ENCODE assay signal across 1 cellular context in genomic region chr11:12290477-12290922, GRCh38.
A peak's percentile ranks its signal among the peaks of the same experiment; 100 is the strongest.
TF ChIP-seq lines count a peak whose summit lies in the region.

No MANE protein-coding gene starts in this region.

TF ChIP-seq in K562, 482 proteins besides CTCF, POLR2A, EP300 and RAD21 (continued from another document):
- TF ChIP-seq, protein P1, sequence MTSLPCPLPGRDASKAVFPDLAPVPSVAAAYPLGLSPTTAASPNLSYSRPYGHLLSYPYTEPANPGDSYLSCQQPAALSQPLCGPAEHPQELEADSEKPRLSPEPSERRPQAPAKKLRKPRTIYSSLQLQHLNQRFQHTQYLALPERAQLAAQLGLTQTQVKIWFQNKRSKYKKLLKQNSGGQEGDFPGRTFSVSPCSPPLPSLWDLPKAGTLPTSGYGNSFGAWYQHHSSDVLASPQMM (CRISPR knock-in tag; IDR thresholded peaks at IDR 0.05): no peak
- TF ChIP-seq, protein P2, sequence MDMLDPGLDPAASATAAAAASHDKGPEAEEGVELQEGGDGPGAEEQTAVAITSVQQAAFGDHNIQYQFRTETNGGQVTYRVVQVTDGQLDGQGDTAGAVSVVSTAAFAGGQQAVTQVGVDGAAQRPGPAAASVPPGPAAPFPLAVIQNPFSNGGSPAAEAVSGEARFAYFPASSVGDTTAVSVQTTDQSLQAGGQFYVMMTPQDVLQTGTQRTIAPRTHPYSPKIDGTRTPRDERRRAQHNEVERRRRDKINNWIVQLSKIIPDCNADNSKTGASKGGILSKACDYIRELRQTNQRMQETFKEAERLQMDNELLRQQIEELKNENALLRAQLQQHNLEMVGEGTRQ (CRISPR knock-in tag; IDR thresholded peaks at IDR 0.05): no peak
- TF ChIP-seq, protein P3, sequence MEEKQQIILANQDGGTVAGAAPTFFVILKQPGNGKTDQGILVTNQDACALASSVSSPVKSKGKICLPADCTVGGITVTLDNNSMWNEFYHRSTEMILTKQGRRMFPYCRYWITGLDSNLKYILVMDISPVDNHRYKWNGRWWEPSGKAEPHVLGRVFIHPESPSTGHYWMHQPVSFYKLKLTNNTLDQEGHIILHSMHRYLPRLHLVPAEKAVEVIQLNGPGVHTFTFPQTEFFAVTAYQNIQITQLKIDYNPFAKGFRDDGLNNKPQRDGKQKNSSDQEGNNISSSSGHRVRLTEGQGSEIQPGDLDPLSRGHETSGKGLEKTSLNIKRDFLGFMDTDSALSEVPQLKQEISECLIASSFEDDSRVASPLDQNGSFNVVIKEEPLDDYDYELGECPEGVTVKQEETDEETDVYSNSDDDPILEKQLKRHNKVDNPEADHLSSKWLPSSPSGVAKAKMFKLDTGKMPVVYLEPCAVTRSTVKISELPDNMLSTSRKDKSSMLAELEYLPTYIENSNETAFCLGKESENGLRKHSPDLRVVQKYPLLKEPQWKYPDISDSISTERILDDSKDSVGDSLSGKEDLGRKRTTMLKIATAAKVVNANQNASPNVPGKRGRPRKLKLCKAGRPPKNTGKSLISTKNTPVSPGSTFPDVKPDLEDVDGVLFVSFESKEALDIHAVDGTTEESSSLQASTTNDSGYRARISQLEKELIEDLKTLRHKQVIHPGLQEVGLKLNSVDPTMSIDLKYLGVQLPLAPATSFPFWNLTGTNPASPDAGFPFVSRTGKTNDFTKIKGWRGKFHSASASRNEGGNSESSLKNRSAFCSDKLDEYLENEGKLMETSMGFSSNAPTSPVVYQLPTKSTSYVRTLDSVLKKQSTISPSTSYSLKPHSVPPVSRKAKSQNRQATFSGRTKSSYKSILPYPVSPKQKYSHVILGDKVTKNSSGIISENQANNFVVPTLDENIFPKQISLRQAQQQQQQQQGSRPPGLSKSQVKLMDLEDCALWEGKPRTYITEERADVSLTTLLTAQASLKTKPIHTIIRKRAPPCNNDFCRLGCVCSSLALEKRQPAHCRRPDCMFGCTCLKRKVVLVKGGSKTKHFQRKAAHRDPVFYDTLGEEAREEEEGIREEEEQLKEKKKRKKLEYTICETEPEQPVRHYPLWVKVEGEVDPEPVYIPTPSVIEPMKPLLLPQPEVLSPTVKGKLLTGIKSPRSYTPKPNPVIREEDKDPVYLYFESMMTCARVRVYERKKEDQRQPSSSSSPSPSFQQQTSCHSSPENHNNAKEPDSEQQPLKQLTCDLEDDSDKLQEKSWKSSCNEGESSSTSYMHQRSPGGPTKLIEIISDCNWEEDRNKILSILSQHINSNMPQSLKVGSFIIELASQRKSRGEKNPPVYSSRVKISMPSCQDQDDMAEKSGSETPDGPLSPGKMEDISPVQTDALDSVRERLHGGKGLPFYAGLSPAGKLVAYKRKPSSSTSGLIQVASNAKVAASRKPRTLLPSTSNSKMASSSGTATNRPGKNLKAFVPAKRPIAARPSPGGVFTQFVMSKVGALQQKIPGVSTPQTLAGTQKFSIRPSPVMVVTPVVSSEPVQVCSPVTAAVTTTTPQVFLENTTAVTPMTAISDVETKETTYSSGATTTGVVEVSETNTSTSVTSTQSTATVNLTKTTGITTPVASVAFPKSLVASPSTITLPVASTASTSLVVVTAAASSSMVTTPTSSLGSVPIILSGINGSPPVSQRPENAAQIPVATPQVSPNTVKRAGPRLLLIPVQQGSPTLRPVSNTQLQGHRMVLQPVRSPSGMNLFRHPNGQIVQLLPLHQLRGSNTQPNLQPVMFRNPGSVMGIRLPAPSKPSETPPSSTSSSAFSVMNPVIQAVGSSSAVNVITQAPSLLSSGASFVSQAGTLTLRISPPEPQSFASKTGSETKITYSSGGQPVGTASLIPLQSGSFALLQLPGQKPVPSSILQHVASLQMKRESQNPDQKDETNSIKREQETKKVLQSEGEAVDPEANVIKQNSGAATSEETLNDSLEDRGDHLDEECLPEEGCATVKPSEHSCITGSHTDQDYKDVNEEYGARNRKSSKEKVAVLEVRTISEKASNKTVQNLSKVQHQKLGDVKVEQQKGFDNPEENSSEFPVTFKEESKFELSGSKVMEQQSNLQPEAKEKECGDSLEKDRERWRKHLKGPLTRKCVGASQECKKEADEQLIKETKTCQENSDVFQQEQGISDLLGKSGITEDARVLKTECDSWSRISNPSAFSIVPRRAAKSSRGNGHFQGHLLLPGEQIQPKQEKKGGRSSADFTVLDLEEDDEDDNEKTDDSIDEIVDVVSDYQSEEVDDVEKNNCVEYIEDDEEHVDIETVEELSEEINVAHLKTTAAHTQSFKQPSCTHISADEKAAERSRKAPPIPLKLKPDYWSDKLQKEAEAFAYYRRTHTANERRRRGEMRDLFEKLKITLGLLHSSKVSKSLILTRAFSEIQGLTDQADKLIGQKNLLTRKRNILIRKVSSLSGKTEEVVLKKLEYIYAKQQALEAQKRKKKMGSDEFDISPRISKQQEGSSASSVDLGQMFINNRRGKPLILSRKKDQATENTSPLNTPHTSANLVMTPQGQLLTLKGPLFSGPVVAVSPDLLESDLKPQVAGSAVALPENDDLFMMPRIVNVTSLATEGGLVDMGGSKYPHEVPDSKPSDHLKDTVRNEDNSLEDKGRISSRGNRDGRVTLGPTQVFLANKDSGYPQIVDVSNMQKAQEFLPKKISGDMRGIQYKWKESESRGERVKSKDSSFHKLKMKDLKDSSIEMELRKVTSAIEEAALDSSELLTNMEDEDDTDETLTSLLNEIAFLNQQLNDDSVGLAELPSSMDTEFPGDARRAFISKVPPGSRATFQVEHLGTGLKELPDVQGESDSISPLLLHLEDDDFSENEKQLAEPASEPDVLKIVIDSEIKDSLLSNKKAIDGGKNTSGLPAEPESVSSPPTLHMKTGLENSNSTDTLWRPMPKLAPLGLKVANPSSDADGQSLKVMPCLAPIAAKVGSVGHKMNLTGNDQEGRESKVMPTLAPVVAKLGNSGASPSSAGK (IDR thresholded peaks at IDR 0.05): peak; percentile 52; the same call in 1 of the 2 replicates
- TF ChIP-seq NCOA2 (IDR thresholded peaks at IDR 0.05; ENCODE audit: partially characterized antibody in 2 of 2) (no peak), SRF (CRISPR knock-in tag; IDR thresholded peaks at IDR 0.05) (peak in 1 of 2 experiments; percentile 93; a peak in 2 of 4 replicates), E2F4 (CRISPR knock-in tag; IDR thresholded peaks at IDR 0.05; ENCODE audit: low read depth) (no peak), KLF1 (tag; IDR thresholded peaks at IDR 0.05) (no peak), ZNF507 (tag; conservative IDR thresholded peaks at IDR 0.05) (no peak), BCLAF1 (IDR thresholded peaks at IDR 0.05; ENCODE audit: borderline replicate concordance in 1 of 2, control insufficient read depth in 1 of 2, low read depth in 2 of 2, low read length in 1 of 2) (no peak), PHF8 (IDR thresholded peaks at IDR 0.05; ENCODE audit: borderline replicate concordance, low read length) (no peak)
- TF ChIP-seq, protein P4, sequence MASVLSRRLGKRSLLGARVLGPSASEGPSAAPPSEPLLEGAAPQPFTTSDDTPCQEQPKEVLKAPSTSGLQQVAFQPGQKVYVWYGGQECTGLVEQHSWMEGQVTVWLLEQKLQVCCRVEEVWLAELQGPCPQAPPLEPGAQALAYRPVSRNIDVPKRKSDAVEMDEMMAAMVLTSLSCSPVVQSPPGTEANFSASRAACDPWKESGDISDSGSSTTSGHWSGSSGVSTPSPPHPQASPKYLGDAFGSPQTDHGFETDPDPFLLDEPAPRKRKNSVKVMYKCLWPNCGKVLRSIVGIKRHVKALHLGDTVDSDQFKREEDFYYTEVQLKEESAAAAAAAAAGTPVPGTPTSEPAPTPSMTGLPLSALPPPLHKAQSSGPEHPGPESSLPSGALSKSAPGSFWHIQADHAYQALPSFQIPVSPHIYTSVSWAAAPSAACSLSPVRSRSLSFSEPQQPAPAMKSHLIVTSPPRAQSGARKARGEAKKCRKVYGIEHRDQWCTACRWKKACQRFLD (CRISPR knock-in tag; IDR thresholded peaks at IDR 0.05): 0 out of 2 replicates have a peak, but pooled peaks have one; percentile 41
TF ChIP-seq in K562: peak in this region for 10.
